32 cellular contexts compared by ENCODE assay signal in genomic region chr9:126371007-126371870, GRCh38. TPM values are rescaled to one million over a fixed set of nuclear protein-coding genes. Genes with fewer than 3 reads are reported as not detected.
A peak's percentile ranks its signal among the peaks of the same experiment; 100 is the strongest.
DNase-seq lines count a peak whose midpoint lies in the region; ATAC-seq and TF ChIP-seq lines count a peak whose summit lies in the region.
"Had no signal": no experiment of that assay in that cellular context is flagged by ENCODE, and none has a peak within 500 bp of the region (broad histone marks: within the 10 kb centered on the region; RNA-seq: fewer than 3 reads in every experiment).

No MANE protein-coding gene starts in this region.

- BruUV-seq in MCF 10A (replicated peaks; lab: Mats Ljungman, UMichigan), result no TSS peak

- no peaks in the 10 kb centered on the region for H3K27me3 Mint-ChIP-seq in MCF 10A (ENCODE audit: insufficient read depth, unreplicated experiment)
- no peaks in the 10 kb centered on the region for H3K27me3 Mint-ChIP-seq in dendritic cell treated with granulocyte-macrophage colony-stimulating factor and Interleukin-4, amounts not matched to agents 40 ng/mL and 50 ng/mL, for 4 days
- H3K27me3 Mint-ChIP-seq: activated CD4-positive, alpha-beta T cell treated with anti-CD3 and anti-CD28 coated beads, Interleukin-2, amount 10 ng/mL, durations not matched to agents 7 days and 5 days; activated naive CD8-positive, alpha-beta T cell treated with anti-CD3 and anti-CD28 coated beads, Interleukin-2, amount 50 U/mL, for 24 hours; CD4-positive, CD25-positive, alpha-beta regulatory T cell; naive thymus-derived CD8-positive, alpha-beta T cell had no signal

- TF ChIP-seq POLR2A in right lobe of liver (IDR thresholded peaks at IDR 0.05) (no peak), gastroesophageal sphincter (IDR thresholded peaks at IDR 0.05) (no peak)

- in situ Hi-C loops in T47D (cut with HindIII; ENCODE audit: low pct_unique_long_range_greater_than_20kb, low sequenced_read_pairs), result no loop called here

- DNase-seq in T47D (ENCODE audit: low read depth in 1 of 2, low spot score in 1 of 2) (peak; percentile 67 to 77), MCF 10A (ENCODE audit: unreplicated experiment) (no peak), right lobe of liver (no peak), putamen (ENCODE audit: low spot score) (no peak)
- DNase-seq in activated CD8-positive, alpha-beta memory T cell treated with anti-CD3 and anti-CD28 coated beads, Interleukin-2, amount 50 U/mL, for 4 hours, result no peak
- DNase-seq: activated CD4-positive, alpha-beta T cell treated with anti-CD3 and anti-CD28 coated beads, Interleukin-2, amount 10 ng/mL, durations not matched to agents 7 days and 5 days; activated gamma-delta T cell; activated naive CD8-positive, alpha-beta T cell treated with anti-CD3 and anti-CD28 coated beads, Interleukin-2, amount 50 U/mL, for 24 hours; activated T-cell treated with anti-CD3 and anti-CD28 coated beads, Interleukin-2, amount 50 U/mL, for 1 hour; AML-193; CD4-positive, CD25-positive, alpha-beta regulatory T cell; foreskin melanocyte; GOT3; heart right ventricle; MV-4-11; naive thymus-derived CD8-positive, alpha-beta T cell; NCI-H1436; NCI-H2081 treated with DMSO at 0.1 percent for 48 hours; NCI-H226; NCI-H748 treated with DMSO at 0.1 percent for 48 hours; Peyer's patch; psoas muscle; stimulated activated naive B cell treated with anti-CD40 and anti-IgM and Interleukin-4, amounts not matched to agents 10 μg/mL and 1 μg/mL and 100 μg/mL, for 72 hours; T-helper 9 cell; testis; uterus; WERI-Rb-1 had no signal

- WGBS in right lobe of liver (ENCODE audit: insufficient coverage, low coverage, low lambda C conversion rate, missing lambda C conversion rate), result 77% methylated on average over 4 of the region's 17 CpGs
- WGBS in gastroesophageal sphincter (ENCODE audit: low coverage in 1 of 2), 2 donors, result 94 to 97% methylated on average over 3 to 4 of the region's 17 CpGs

- H3K36me3 Mint-ChIP-seq in MCF 10A (ENCODE audit: insufficient read depth, unreplicated experiment), result no peaks in the 10 kb centered on the region
- H3K36me3 Mint-ChIP-seq in dendritic cell treated with granulocyte-macrophage colony-stimulating factor and Interleukin-4, amounts not matched to agents 40 ng/mL and 50 ng/mL, for 4 days (ENCODE audit: low read depth), result peaks cover 56% of the 10 kb centered on the region
- H3K36me3 Mint-ChIP-seq: stimulated activated naive B cell treated with anti-CD40 and anti-IgM and Interleukin-4, amounts not matched to agents 10 μg/mL and 1 μg/mL and 100 μg/mL, for 72 hours had no signal

- CTCF ChIA-PET in MCF 10A (lab: Yijun Ruan, JAX), result no interaction called here

- no peak for TF ChIP-seq EP300 in gastroesophageal sphincter (IDR thresholded peaks at IDR 0.05)

- ATAC-seq in right lobe of liver (peak in 3 of 4 donors; percentile 34 to 68 (median 50)), gastroesophageal sphincter (no peak), HG02759 (IDR thresholded peaks at IDR 0.05; ENCODE audit: unreplicated experiment) (no peak)
- ATAC-seq: activated naive CD8-positive, alpha-beta T cell treated with anti-CD3 and anti-CD28 coated beads, Interleukin-2, amount 50 U/mL, for 24 hours; GM12878; naive thymus-derived CD8-positive, alpha-beta T cell; psoas muscle; stimulated activated naive B cell treated with anti-CD40 and anti-IgM and Interleukin-4, amounts not matched to agents 10 μg/mL and 1 μg/mL and 100 μg/mL, for 72 hours had no signal

- H3K4me3 ChIP-seq in right lobe of liver (no peak overlapping the region), gastroesophageal sphincter (no peak overlapping the region)
- H3K4me3 ChIP-seq: GM12878, heart right ventricle, lung, Peyer's patch, psoas muscle, testis, uterus had no signal

- H3K4me1 ChIP-seq in right lobe of liver (peaks cover 0 to 6% (median 3%) of the 10 kb centered on the region in 4 donors), gastroesophageal sphincter (peaks cover 0 to 65% (median 11%) of the 10 kb centered on the region in 3 donors)
- H3K4me1 ChIP-seq: uterus had no signal

- intact Hi-C loops in MCF 10A (cut with micrococcal nuclease) (no loop called here), right lobe of liver (cut with DNase I) (no loop called here)
- intact Hi-C loops in dendritic cell treated with granulocyte-macrophage colony-stimulating factor and Interleukin-4, amounts not matched to agents 40 ng/mL and 50 ng/mL, for 4 days (cut with micrococcal nuclease), result no loop called here

- H3K27ac ChIP-seq in right lobe of liver, result no peak overlapping the region
- no peak overlapping the region for H3K27ac ChIP-seq in gastroesophageal sphincter
- H3K27ac ChIP-seq: Peyer's patch, psoas muscle, testis, uterus, WERI-Rb-1 had no signal

- POLR2A ChIA-PET in MCF 10A (lab: Yijun Ruan, JAX), result no interaction called here

- H3K36me3 ChIP-seq in right lobe of liver (no peaks in the 10 kb centered on the region), gastroesophageal sphincter (no peaks in the 10 kb centered on the region)
- H3K36me3 ChIP-seq: Peyer's patch, uterus had no signal

- TF ChIP-seq CTCF in MCF 10A (IDR thresholded peaks at IDR 0.05; ENCODE audit: unreplicated experiment) (no peak), right lobe of liver (IDR thresholded peaks at IDR 0.05) (no peak), gastroesophageal sphincter (IDR thresholded peaks at IDR 0.05) (no peak)

- H3K4me3 Mint-ChIP-seq in MCF 10A (ENCODE audit: unreplicated experiment), result no peak overlapping the region
- no peak overlapping the region for H3K4me3 Mint-ChIP-seq in dendritic cell treated with granulocyte-macrophage colony-stimulating factor and Interleukin-4, amounts not matched to agents 40 ng/mL and 50 ng/mL, for 4 days
- H3K4me3 Mint-ChIP-seq: activated CD4-positive, alpha-beta T cell treated with anti-CD3 and anti-CD28 coated beads, Interleukin-2, amount 10 ng/mL, durations not matched to agents 7 days and 5 days; activated naive CD8-positive, alpha-beta T cell treated with anti-CD3 and anti-CD28 coated beads, Interleukin-2, amount 50 U/mL, for 24 hours; CD4-positive, CD25-positive, alpha-beta regulatory T cell; naive thymus-derived CD8-positive, alpha-beta T cell; stimulated activated naive B cell treated with anti-CD40 and anti-IgM and Interleukin-4, amounts not matched to agents 10 μg/mL and 1 μg/mL and 100 μg/mL, for 72 hours had no signal

- peaks cover 29% of the 10 kb centered on the region for H3K4me1 Mint-ChIP-seq in MCF 10A (ENCODE audit: insufficient read depth, unreplicated experiment)
- H3K4me1 Mint-ChIP-seq in dendritic cell treated with granulocyte-macrophage colony-stimulating factor and Interleukin-4, amounts not matched to agents 40 ng/mL and 50 ng/mL, for 4 days (ENCODE audit: low read depth), result peaks cover 65% of the 10 kb centered on the region

- no peak overlapping the region for H3K27ac Mint-ChIP-seq in MCF 10A (ENCODE audit: low read depth, unreplicated experiment)
- peak overlapping the region; percentile 10 for H3K27ac Mint-ChIP-seq in dendritic cell treated with granulocyte-macrophage colony-stimulating factor and Interleukin-4, amounts not matched to agents 40 ng/mL and 50 ng/mL, for 4 days
- H3K27ac Mint-ChIP-seq: activated CD4-positive, alpha-beta T cell treated with anti-CD3 and anti-CD28 coated beads, Interleukin-2, amount 10 ng/mL, durations not matched to agents 7 days and 5 days; activated naive CD8-positive, alpha-beta T cell treated with anti-CD3 and anti-CD28 coated beads, Interleukin-2, amount 50 U/mL, for 24 hours; CD4-positive, CD25-positive, alpha-beta regulatory T cell; naive thymus-derived CD8-positive, alpha-beta T cell; stimulated activated naive B cell treated with anti-CD40 and anti-IgM and Interleukin-4, amounts not matched to agents 10 μg/mL and 1 μg/mL and 100 μg/mL, for 72 hours had no signal

- no peaks in the 10 kb centered on the region for H3K27me3 ChIP-seq in right lobe of liver
- no peaks in the 10 kb centered on the region for H3K27me3 ChIP-seq in gastroesophageal sphincter
- H3K27me3 ChIP-seq: heart right ventricle, Peyer's patch, testis, uterus had no signal

- no peaks in the 10 kb centered on the region for H3K9me3 Mint-ChIP-seq in MCF 10A (ENCODE audit: unreplicated experiment)
- no peaks in the 10 kb centered on the region for H3K9me3 Mint-ChIP-seq in dendritic cell treated with granulocyte-macrophage colony-stimulating factor and Interleukin-4, amounts not matched to agents 40 ng/mL and 50 ng/mL, for 4 days
- H3K9me3 Mint-ChIP-seq: activated CD4-positive, alpha-beta T cell treated with anti-CD3 and anti-CD28 coated beads, Interleukin-2, amount 10 ng/mL, durations not matched to agents 7 days and 5 days; activated naive CD8-positive, alpha-beta T cell treated with anti-CD3 and anti-CD28 coated beads, Interleukin-2, amount 50 U/mL, for 24 hours; naive thymus-derived CD8-positive, alpha-beta T cell; stimulated activated naive B cell treated with anti-CD40 and anti-IgM and Interleukin-4, amounts not matched to agents 10 μg/mL and 1 μg/mL and 100 μg/mL, for 72 hours had no signal

- H3K9me3 ChIP-seq in right lobe of liver (no peaks in the 10 kb centered on the region), gastroesophageal sphincter (no peaks in the 10 kb centered on the region)
- H3K9me3 ChIP-seq: heart right ventricle, Peyer's patch, psoas muscle, testis, uterus had no signal

RNA-seq across cellular contexts. Expression of gene MVB12B, which starts 44.6 kb away (rescaled TPM):
- total RNA-seq in MCF 10A (2022) (4.1 and 5.5 TPM in 2 replicates), right lobe of liver (10 to 100 TPM in 2 of 6 experiments, 1 to 10 TPM in 4; 7.2 to 16.2 (median 9.1) TPM), gastroesophageal sphincter (10 to 100 TPM; 12.0 to 25.2 (median 15.9) TPM)

Comparison
In these comparisons a context has a peak if more than half of its experiments do, and no peak if none do; other contexts are left out.
1. DNase-seq: peak in T47D (2 of 2); none in MCF 10A (single experiment), right lobe of liver (0 of 3), putamen (single experiment) and activated CD8-positive, alpha-beta memory T cell treated with anti-CD3 and anti-CD28 coated beads, Interleukin-2, amount 50 U/mL, for 4 hours (single experiment).
2. ATAC-seq: peak in right lobe of liver (3 of 4); none in gastroesophageal sphincter (single experiment) and HG02759 (single experiment).